Comparison of ENCODE assay signal across 32 cellular contexts in genomic region chr5:43213951-43214350, GRCh38.
"Had no signal": no experiment of that assay in that cellular context is flagged by ENCODE, and none has a peak within 500 bp of the region (broad histone marks: within the 10 kb centered on the region; RNA-seq: fewer than 3 reads in every experiment).

No MANE protein-coding gene starts in this region.

- ATAC-seq: naive thymus-derived CD4-positive, alpha-beta T cell; natural killer cell; pancreas; psoas muscle; right cardiac atrium; right lobe of liver; stimulated activated memory B cell treated with anti-CD40 and anti-IgM and Interleukin-4, amounts not matched to agents 10 μg/mL and 1 μg/mL and 100 μg/mL, for 72 hours; stimulated activated naive CD8-positive, alpha-beta T cell treated with anti-CD3 and anti-CD28 coated beads, Interleukin-15, amount 100 ng/mL, for 72 hours; stimulated activated naive CD8-positive, alpha-beta T cell treated with anti-CD3 and anti-CD28 coated beads, Interleukin-15, Interleukin-2, amounts not matched to agents 100 U/mL and 50 U/mL, for 24 hours; upper lobe of right lung had no signal

- H3K4me3 Mint-ChIP-seq: naive thymus-derived CD4-positive, alpha-beta T cell; natural killer cell; nephron; neural crest cell; stimulated activated memory B cell treated with anti-CD40 and anti-IgM and Interleukin-4, amounts not matched to agents 10 μg/mL and 1 μg/mL and 100 μg/mL, for 72 hours; stimulated activated naive CD8-positive, alpha-beta T cell treated with anti-CD3 and anti-CD28 coated beads, Interleukin-15, amount 100 ng/mL, for 72 hours; type B pancreatic cell had no signal

- H3K4me2 ChIP-seq: smooth muscle cell had no signal

- H3K27ac Mint-ChIP-seq: naive thymus-derived CD4-positive, alpha-beta T cell; natural killer cell; nephron; progenitor cell of endocrine pancreas; stimulated activated memory B cell treated with anti-CD40 and anti-IgM and Interleukin-4, amounts not matched to agents 10 μg/mL and 1 μg/mL and 100 μg/mL, for 72 hours; type B pancreatic cell had no signal

- H3K9me3 ChIP-seq: neutrophil, pancreas, psoas muscle, right lobe of liver, sigmoid colon, spleen, suprapubic skin, testis, tibial nerve, upper lobe of right lung, uterus had no signal

- H3K27me3 ChIP-seq: pancreas, right lobe of liver, sigmoid colon, spleen, suprapubic skin, testis, tibial nerve, upper lobe of right lung, uterus had no signal

- DNase-seq: naive thymus-derived CD4-positive, alpha-beta T cell; natural killer cell; nucleus accumbens; pancreas; posterior cingulate gyrus; psoas muscle; right cardiac atrium; right lobe of liver; sigmoid colon; spleen; stimulated activated CD4-positive, alpha-beta T cell treated with anti-CD3 and anti-CD28 coated beads, Interleukin-12 subunit alpha, Interleukin-12 subunit beta, amount 100 ng/mL, for 4 hours; stimulated activated CD4-positive, alpha-beta T cell treated with anti-CD3 and anti-CD28 coated beads, Interleukin-1b, Interleukin-23, amount 100 ng/mL, for 48 hours; stimulated activated CD4-positive, alpha-beta T cell treated with anti-CD3 and anti-CD28 coated beads, Interleukin-4, amount 100 ng/mL, for 1 hour; stimulated activated CD4-positive, alpha-beta T cell treated with anti-CD3 and anti-CD28 coated beads, Interleukin-4, amount 100 ng/mL, for 4 hours; stimulated activated CD8-positive, alpha-beta memory T cell treated with anti-CD3 and anti-CD28 coated beads, Interleukin-4, amount 100 ng/mL, for 48 hours; stimulated activated naive CD4-positive, alpha-beta T cell; stimulated activated naive CD8-positive, alpha-beta T cell treated with anti-CD3 and anti-CD28 coated beads, Interleukin-15, amount 100 ng/mL, for 72 hours; stimulated activated naive CD8-positive, alpha-beta T cell treated with anti-CD3 and anti-CD28 coated beads, Interleukin-15, Interleukin-2, amounts not matched to agents 100 U/mL and 50 U/mL, for 24 hours; substantia nigra; testis; upper lobe of right lung; uterus had no signal

- H3K36me3 Mint-ChIP-seq: naive thymus-derived CD4-positive, alpha-beta T cell; natural killer cell; stimulated activated memory B cell treated with anti-CD40 and anti-IgM and Interleukin-4, amounts not matched to agents 10 μg/mL and 1 μg/mL and 100 μg/mL, for 72 hours; type B pancreatic cell had no signal

- H3K4me1 ChIP-seq: pancreas, psoas muscle, right lobe of liver, sigmoid colon, spleen, testis, upper lobe of right lung, uterus had no signal

- H3K9me3 Mint-ChIP-seq: natural killer cell; nephron; neural crest cell; stimulated activated memory B cell treated with anti-CD40 and anti-IgM and Interleukin-4, amounts not matched to agents 10 μg/mL and 1 μg/mL and 100 μg/mL, for 72 hours; type B pancreatic cell had no signal

- H3K4me1 Mint-ChIP-seq: naive thymus-derived CD4-positive, alpha-beta T cell; natural killer cell; stimulated activated memory B cell treated with anti-CD40 and anti-IgM and Interleukin-4, amounts not matched to agents 10 μg/mL and 1 μg/mL and 100 μg/mL, for 72 hours; stimulated activated naive CD8-positive, alpha-beta T cell treated with anti-CD3 and anti-CD28 coated beads, Interleukin-15, amount 100 ng/mL, for 72 hours had no signal

- H3K27ac ChIP-seq: neutrophil, pancreas, psoas muscle, right lobe of liver, sigmoid colon, skin epidermis, spleen, suprapubic skin, testis, tibial nerve, upper lobe of right lung, uterus had no signal

- H3K36me3 ChIP-seq: neutrophil, pancreas, right lobe of liver, sigmoid colon, spleen, suprapubic skin, upper lobe of right lung, uterus had no signal

- H3K4me3 ChIP-seq: pancreas, psoas muscle, right lobe of liver, sigmoid colon, skin epidermis, smooth muscle cell, spleen, suprapubic skin, testis, tibial nerve, upper lobe of right lung, uterus had no signal
